8 cellular contexts compared by ENCODE assay signal in genomic region chr1:199272690-199273089, GRCh38.
DNase-seq lines count a peak whose midpoint lies in the region; ATAC-seq and TF ChIP-seq lines count a peak whose summit lies in the region.

No MANE protein-coding gene starts in this region.

- H3K4me1 Mint-ChIP-seq in activated CD4-positive, alpha-beta memory T cell treated with anti-CD3 and anti-CD28 coated beads, Interleukin-2, amount 10 ng/mL, durations not matched to agents 7 days and 5 days = no peaks in the 10 kb centered on the region
- peaks cover 8% of the 10 kb centered on the region for H3K4me1 Mint-ChIP-seq in type B pancreatic cell (ENCODE audit: unreplicated experiment)

- H3K4me3 ChIP-seq in mammary epithelial cell (replicated peaks in 1 of 3; ENCODE audit: insufficient read depth in 1 of 3, low read depth in 2 of 3, low read length in 3 of 3) (no peak overlapping the region), psoas muscle (no peak overlapping the region)

- peak overlapping the region; percentile 91 for H3K27ac ChIP-seq in mammary epithelial cell (ENCODE audit: insufficient read depth, low read depth, low read length)
- H3K27ac ChIP-seq in psoas muscle = peak overlapping the region; percentile 44

- H3K79me2 ChIP-seq in mammary epithelial cell (ENCODE audit: insufficient read depth, low read length) = no peaks in the 10 kb centered on the region

- POLR2A ChIA-PET in activated CD4-positive, alpha-beta memory T cell treated with anti-CD3 and anti-CD28 coated beads, Interleukin-2, amount 10 ng/mL, durations not matched to agents 7 days and 5 days (lab: Charles Lee) = no interaction called here

- H4K20me1 ChIP-seq in mammary epithelial cell (ENCODE audit: insufficient read depth, low read length) = no peaks in the 10 kb centered on the region

- H3K36me3 ChIP-seq in mammary epithelial cell (ENCODE audit: insufficient read depth, low read length) (no peaks in the 10 kb centered on the region), psoas muscle (ENCODE audit: insufficient read depth in 1 of 2, low read depth in 1 of 2) (no peaks in the 10 kb centered on the region)

- no peak overlapping the region for H3K9ac ChIP-seq in mammary epithelial cell (ENCODE audit: insufficient read depth, low read length)

- in situ Hi-C loops in mammary epithelial cell (cut with MboI; ENCODE audit: low sequenced_read_pairs in 2 of 2) = no loop called here

- dilution Hi-C loops in mammary epithelial cell (cut with HindIII; ENCODE audit: low sequenced_read_pairs) = no loop called here

- H2AFZ ChIP-seq in mammary epithelial cell (ENCODE audit: low read depth, low read length) = no peak overlapping the region

- intact Hi-C loops in mammary epithelial cell (cut with micrococcal nuclease) = no loop called here
- intact Hi-C loops in psoas muscle (cut with DNase I) = no loop called here

- no TSS peak for BruUV-seq in mammary epithelial cell (replicated peaks; lab: Mats Ljungman, UMichigan)

- no peaks in the 10 kb centered on the region for H3K36me3 Mint-ChIP-seq in activated CD4-positive, alpha-beta memory T cell treated with anti-CD3 and anti-CD28 coated beads, Interleukin-2, amount 10 ng/mL, durations not matched to agents 7 days and 5 days (ENCODE audit: low read depth)
- H3K36me3 Mint-ChIP-seq in type B pancreatic cell = no peaks in the 10 kb centered on the region

- no peak overlapping the region for H3K4me3 Mint-ChIP-seq in activated CD4-positive, alpha-beta memory T cell treated with anti-CD3 and anti-CD28 coated beads, Interleukin-2, amount 10 ng/mL, durations not matched to agents 7 days and 5 days
- H3K4me3 Mint-ChIP-seq in type B pancreatic cell = no peak overlapping the region

- DNase-seq in AG08396 (ENCODE audit: low spot score) (peak; percentile 76), mammary epithelial cell (peak; percentile 90), psoas muscle (peak; percentile 19 to 54), type B pancreatic cell (ENCODE audit: extremely low spot score, unreplicated experiment) (no peak)
- no peak for DNase-seq in stimulated activated CD4-positive, alpha-beta T cell treated with anti-CD3 and anti-CD28 coated beads, Interleukin-2, amount 100 ng/mL, for 24 hours
- no peak for DNase-seq in activated CD4-positive, alpha-beta memory T cell treated with anti-CD3 and anti-CD28 coated beads, Interleukin-2, amount 10 ng/mL, durations not matched to agents 7 days and 5 days

- no peaks in the 10 kb centered on the region for H3K9me3 ChIP-seq in mammary epithelial cell (replicated peaks; ENCODE audit: insufficient read depth, low read length)
- H3K9me3 ChIP-seq in psoas muscle = no peaks in the 10 kb centered on the region

- TF ChIP-seq CTCF in mammary epithelial cell (conservative IDR thresholded peaks at IDR 0.05 in 1 of 2, IDR thresholded peaks at IDR 0.05 in 1 of 2; ENCODE audit: extremely low read depth in 1 of 2, insufficient read depth in 1 of 2, low read depth in 1 of 2, low read length in 2 of 2) (no peak), psoas muscle (IDR thresholded peaks at IDR 0.05) (no peak), type B pancreatic cell (conservative IDR thresholded peaks at IDR 0.05) (no peak)

- peak; percentile 68 for ATAC-seq in GM19452 (IDR thresholded peaks at IDR 0.05; ENCODE audit: unreplicated experiment)
- ATAC-seq in HG03520 (IDR thresholded peaks at IDR 0.05; ENCODE audit: unreplicated experiment) = peak; percentile 73
- peak; percentile 67 to 93 (median 86) for ATAC-seq in psoas muscle

- peak overlapping the region; percentile 50 for H3K4me2 ChIP-seq in mammary epithelial cell (ENCODE audit: insufficient read depth, low read depth, low read length)

- peaks cover 11% of the 10 kb centered on the region for H3K27me3 Mint-ChIP-seq in activated CD4-positive, alpha-beta memory T cell treated with anti-CD3 and anti-CD28 coated beads, Interleukin-2, amount 10 ng/mL, durations not matched to agents 7 days and 5 days
- H3K27me3 Mint-ChIP-seq in type B pancreatic cell = no peaks in the 10 kb centered on the region

- no peaks in the 10 kb centered on the region for H3K9me3 Mint-ChIP-seq in activated CD4-positive, alpha-beta memory T cell treated with anti-CD3 and anti-CD28 coated beads, Interleukin-2, amount 10 ng/mL, durations not matched to agents 7 days and 5 days
- peaks cover 7% of the 10 kb centered on the region for H3K9me3 Mint-ChIP-seq in type B pancreatic cell

- H3K4me1 ChIP-seq in mammary epithelial cell (ENCODE audit: insufficient read depth, low read length) = peaks cover 23% of the 10 kb centered on the region
- peaks cover 14% of the 10 kb centered on the region for H3K4me1 ChIP-seq in psoas muscle

- whole genome bisulfite sequencing in mammary epithelial cell (ENCODE audit: low coverage, missing lambda C conversion rate) = 0% methylated on average over 3 of the region's 3 CpGs
- WGBS in psoas muscle, 3 donors = 4 to 8% (median 7%) methylated on average over 3 of the region's 3 CpGs

- no peak overlapping the region for H3K27ac Mint-ChIP-seq in activated CD4-positive, alpha-beta memory T cell treated with anti-CD3 and anti-CD28 coated beads, Interleukin-2, amount 10 ng/mL, durations not matched to agents 7 days and 5 days
- H3K27ac Mint-ChIP-seq in type B pancreatic cell = no peak overlapping the region

- CTCF ChIA-PET in mammary epithelial cell (lab: Charles Lee; ENCODE audit: low non-redundant PET) = no interaction called here
- CTCF ChIA-PET in activated CD4-positive, alpha-beta memory T cell treated with anti-CD3 and anti-CD28 coated beads, Interleukin-2, amount 10 ng/mL, durations not matched to agents 7 days and 5 days (lab: Charles Lee) = no interaction called here

- no peaks in the 10 kb centered on the region for H3K27me3 ChIP-seq in mammary epithelial cell (ENCODE audit: insufficient read depth, low read length)
- no peaks in the 10 kb centered on the region for H3K27me3 ChIP-seq in psoas muscle (ENCODE audit: insufficient read depth in 3 of 3, low read length in 2 of 3)

Comparison
In these comparisons a context has a peak if more than half of its experiments do, and no peak if none do; other contexts are left out.
1. DNase-seq: peak in AG08396 (single experiment), mammary epithelial cell (single experiment) and psoas muscle (2 of 2); none in stimulated activated CD4-positive, alpha-beta T cell treated with anti-CD3 and anti-CD28 coated beads, Interleukin-2, amount 100 ng/mL, for 24 hours (0 of 2), activated CD4-positive, alpha-beta memory T cell treated with anti-CD3 and anti-CD28 coated beads, Interleukin-2, amount 10 ng/mL, durations not matched to agents 7 days and 5 days (single experiment) and type B pancreatic cell (single experiment).
2. Peak in every context shown above with its lines, with median percentiles within 50 percentile points of each other: ATAC-seq.